Comparison of ENCODE assay signal across 13 cellular contexts in genomic region chr3:190581041-190581501, GRCh38.
A peak's percentile ranks its signal among the peaks of the same experiment; 100 is the strongest.
DNase-seq lines count a peak whose midpoint lies in the region; ATAC-seq and TF ChIP-seq lines count a peak whose summit lies in the region.
"Had no signal": no experiment of that assay in that cellular context is flagged by ENCODE, and none has a peak within 500 bp of the region (broad histone marks: within the 10 kb centered on the region; RNA-seq: fewer than 3 reads in every experiment).

No MANE protein-coding gene starts in this region.

- H3K4me1 Mint-ChIP-seq in activated T-cell treated with anti-CD3 and anti-CD28 coated beads, Interleukin-2, amount 50 U/mL, for 72 hours (ENCODE audit: low read depth) = peaks cover 72% of the 10 kb centered on the region
- peaks cover 8 to 16% of the 10 kb centered on the region in 2 donors for H3K4me1 Mint-ChIP-seq in stimulated activated naive B cell treated with anti-CD40 and anti-IgM and Interleukin-4, amounts not matched to agents 10 μg/mL and 1 μg/mL and 100 μg/mL, for 72 hours

- H3K9me3 Mint-ChIP-seq in activated T-cell treated with anti-CD3 and anti-CD28 coated beads, Interleukin-2, amount 50 U/mL, for 72 hours = peaks cover 0 to 7% of the 10 kb centered on the region in 2 donors
- H3K9me3 Mint-ChIP-seq in stimulated activated naive B cell treated with anti-CD40 and anti-IgM and Interleukin-4, amounts not matched to agents 10 μg/mL and 1 μg/mL and 100 μg/mL, for 72 hours = peaks cover 0 to 7% of the 10 kb centered on the region in 2 donors

- peak overlapping the region; percentile 45 for H3K27ac ChIP-seq in SJSA1

- peak overlapping the region in 1 of 2 donors; percentile 10 for H3K4me3 Mint-ChIP-seq in activated T-cell treated with anti-CD3 and anti-CD28 coated beads, Interleukin-2, amount 50 U/mL, for 72 hours
- no peak overlapping the region for H3K4me3 Mint-ChIP-seq in stimulated activated naive B cell treated with anti-CD40 and anti-IgM and Interleukin-4, amounts not matched to agents 10 μg/mL and 1 μg/mL and 100 μg/mL, for 72 hours

- ATAC-seq in activated T-cell treated with anti-CD3 and anti-CD28 coated beads, Interleukin-2, amount 50 U/mL, for 72 hours (replicated peaks in 1 of 2) = peak; percentile 13 to 16
- peak; percentile 53 to 68 for ATAC-seq in stimulated activated naive B cell treated with anti-CD40 and anti-IgM and Interleukin-4, amounts not matched to agents 10 μg/mL and 1 μg/mL and 100 μg/mL, for 72 hours (replicated peaks)
- no peak for ATAC-seq in GM21360 (IDR thresholded peaks at IDR 0.05; ENCODE audit: unreplicated experiment)

- H3K27me3 ChIP-seq in SJSA1 (replicated peaks) = no peaks in the 10 kb centered on the region

- H3K36me3 ChIP-seq in SJSA1 = no peaks in the 10 kb centered on the region

- H3K4me1 ChIP-seq in SJSA1 (replicated peaks) = peaks cover 26% of the 10 kb centered on the region

- H3K9me3 ChIP-seq in SJSA1 (replicated peaks) = no peaks in the 10 kb centered on the region

- H3K27ac Mint-ChIP-seq in activated T-cell treated with anti-CD3 and anti-CD28 coated beads, Interleukin-2, amount 50 U/mL, for 72 hours = no peak overlapping the region
- H3K27ac Mint-ChIP-seq in stimulated activated naive B cell treated with anti-CD40 and anti-IgM and Interleukin-4, amounts not matched to agents 10 μg/mL and 1 μg/mL and 100 μg/mL, for 72 hours = no peak overlapping the region

- DNase-seq in activated T-cell treated with anti-CD3 and anti-CD28 coated beads, Interleukin-2, amount 50 U/mL, for 72 hours = no peak
- DNase-seq in activated T-cell treated with anti-CD3 and anti-CD28 coated beads for 4 hours (no peak), SJSA1 (ENCODE audit: low read depth in 1 of 2, low spot score in 2 of 2) (peak in 1 of 2 experiments; percentile 12), fibroblast of pulmonary artery (ENCODE audit: low read depth) (peak; percentile 51), activated gamma-delta T cell treated with Interleukin-2 at 50 U/mL for 16 hours (no peak), HT-29 (ENCODE audit: low spot score) (no peak)
- DNase-seq in stimulated activated naive B cell treated with anti-CD40 and anti-IgM and Interleukin-4, amounts not matched to agents 10 μg/mL and 1 μg/mL and 100 μg/mL, for 72 hours = no peak
- DNase-seq: activated CD4-positive, alpha-beta T cell treated with anti-CD3 and anti-CD28 coated beads for 48 hours; activated naive CD4-positive, alpha-beta T cell treated with Interleukin-2 at 50 U/mL for 16 hours; hippocampal formation; NCI-H446; SHP77 treated with DMSO at 0.1 percent for 48 hours had no signal

- H3K36me3 Mint-ChIP-seq in activated T-cell treated with anti-CD3 and anti-CD28 coated beads, Interleukin-2, amount 50 U/mL, for 72 hours (ENCODE audit: insufficient read depth in 2 of 2) = peaks cover 13 to 29% of the 10 kb centered on the region in 2 donors
- peaks cover 11% of the 10 kb centered on the region in 2 donors for H3K36me3 Mint-ChIP-seq in stimulated activated naive B cell treated with anti-CD40 and anti-IgM and Interleukin-4, amounts not matched to agents 10 μg/mL and 1 μg/mL and 100 μg/mL, for 72 hours

- no peak for TF ChIP-seq CTCF in fibroblast of pulmonary artery (IDR thresholded peaks at IDR 0.05; ENCODE audit: low read length, missing control alignments)

- H3K27me3 Mint-ChIP-seq in activated T-cell treated with anti-CD3 and anti-CD28 coated beads, Interleukin-2, amount 50 U/mL, for 72 hours (ENCODE audit: low read depth) = no peaks in the 10 kb centered on the region
- H3K27me3 Mint-ChIP-seq in stimulated activated naive B cell treated with anti-CD40 and anti-IgM and Interleukin-4, amounts not matched to agents 10 μg/mL and 1 μg/mL and 100 μg/mL, for 72 hours = no peaks in the 10 kb centered on the region

- no peak overlapping the region for H3K4me3 ChIP-seq in SJSA1
- H3K4me3 ChIP-seq in fibroblast of pulmonary artery (replicated peaks; ENCODE audit: low read depth, low read length) = no peak overlapping the region
